In the genomic region with DNA sequence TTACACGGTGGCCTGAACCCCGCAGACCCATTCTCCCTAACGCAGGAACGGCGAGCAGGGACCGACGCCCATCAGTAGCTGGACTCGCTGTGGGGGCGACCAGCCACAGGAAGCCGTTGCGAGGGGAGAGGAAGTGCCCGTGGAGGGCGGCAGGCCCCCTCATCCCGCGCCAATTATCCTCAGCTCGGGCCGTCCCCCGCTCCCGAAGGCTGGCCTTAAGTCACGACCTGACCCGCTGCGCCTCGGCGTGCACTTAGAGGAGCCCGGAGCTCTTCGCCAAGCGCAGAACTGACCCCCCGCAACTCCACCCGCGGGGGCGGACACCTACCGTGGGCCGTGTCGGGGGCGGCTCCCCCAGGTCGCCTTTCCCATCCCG, we compare ENCODE assay signal across 8 cellular contexts. TPM values are rescaled to one million over a fixed set of nuclear protein-coding genes. Genes with fewer than 3 reads are reported as not detected.
DNase-seq lines count a peak whose midpoint lies in the region; ATAC-seq, FAIRE-seq and TF ChIP-seq lines count a peak whose summit lies in the region.

No MANE protein-coding gene starts in this region.

- H3K27ac Mint-ChIP-seq in T-helper 17 cell: peak overlapping the region; percentile 88

- no peak for TF ChIP-seq CTCF in cardiac muscle cell (IDR thresholded peaks at IDR 0.05; ENCODE audit: low read depth, low read length)

- H3K27ac ChIP-seq in cardiac muscle cell: peak overlapping the region; percentile 81

- peak overlapping the region; percentile 99 for H3K4me3 Mint-ChIP-seq in T-helper 17 cell

- H3K4me3 ChIP-seq in cardiac muscle cell: peak overlapping the region; percentile 87

- peaks cover 3% of the 10 kb centered on the region for H3K36me3 Mint-ChIP-seq in T-helper 17 cell (ENCODE audit: low read depth)

- H3K4me1 ChIP-seq in cardiac muscle cell (ENCODE audit: low read depth): peaks cover 12% of the 10 kb centered on the region

- no peaks in the 10 kb centered on the region for H3K9me3 ChIP-seq in T-helper 17 cell (ENCODE audit: control insufficient read depth, low read length, poor library complexity, severe bottlenecking)
- no peaks in the 10 kb centered on the region for H3K9me3 ChIP-seq in cardiac muscle cell (ENCODE audit: low read depth)

- DNase-seq in GM12891 (ENCODE audit: insufficient read length, low spot score) (no peak), T-helper 17 cell (no peak), cardiac muscle cell (ENCODE audit: low read depth in 1 of 2, low spot score in 1 of 2) (no peak), sciatic nerve (ENCODE audit: low spot score) (no peak), NCI-H2171 treated with DMSO at 0.1 percent for 48 hours (lab: John Stamatoyannopoulos, UW) (no peak), COLO668 (lab: John Stamatoyannopoulos, UW; ENCODE audit: unreplicated experiment) (no peak), NCI-H146 treated with DMSO at 0.1 percent for 48 hours (lab: John Stamatoyannopoulos, UW; ENCODE audit: unreplicated experiment) (no peak)

- ATAC-seq in HG02642 (IDR thresholded peaks at IDR 0.05; ENCODE audit: poor library complexity, unreplicated experiment) (peak; percentile 4), T-helper 17 cell (peak; percentile 26), sciatic nerve (peak; percentile 1)

- H3K27me3 Mint-ChIP-seq in T-helper 17 cell: no peaks in the 10 kb centered on the region

- H3K4me1 Mint-ChIP-seq in T-helper 17 cell: peaks cover 15% of the 10 kb centered on the region

- TF ChIP-seq POLR2A in GM12891 (IDR thresholded peaks at IDR 0.05; ENCODE audit: low read depth, low read length): no peak

- intact Hi-C loops in sciatic nerve (cut with DNase I): no loop called here

- FAIRE-seq in GM12891 (lab: Jason Lieb, UNC): peak; percentile 74

- H3K36me3 ChIP-seq in cardiac muscle cell: peaks cover 9% of the 10 kb centered on the region

- H3K27me3 ChIP-seq in cardiac muscle cell: no peaks in the 10 kb centered on the region

TF ChIP-seq in GM12891, 5 proteins besides CTCF, POLR2A, EP300 and RAD21:
- TF ChIP-seq POLR2AphosphoS5 (IDR thresholded peaks at IDR 0.05; ENCODE audit: low read depth, low read length): no peak; the same call in 1 of the 2 replicates
- no peak for TF ChIP-seq POU2F2 (IDR thresholded peaks at IDR 0.05; ENCODE audit: low read depth, low read length)
- TF ChIP-seq SPI1 (IDR thresholded peaks at IDR 0.05; ENCODE audit: low read depth, low read length): peak; percentile 62
- no peak for TF ChIP-seq PAX5 (IDR thresholded peaks at IDR 0.05; ENCODE audit: insufficient read depth, low read length, severe bottlenecking)
- TF ChIP-seq TAF1 (IDR thresholded peaks at IDR 0.05; ENCODE audit: low read depth, low read length): no peak

RNA-seq across cellular contexts. Expression of a gene that starts 0.4 kb away (rescaled TPM):
- 24.0 TPM for polyA plus RNA-seq in GM12891 (2012; ENCODE audit: low read depth, missing spikeins)
- total RNA-seq in T-helper 17 cell: 10 to 100 TPM; 10.5 to 34.0 TPM
- total RNA-seq in cardiac muscle cell: 44.3 and 58.3 TPM in 2 replicates
- 92.0 and 109 TPM in 2 replicates for polyA plus RNA-seq in cardiac muscle cell
- 31.8 TPM for total RNA-seq in sciatic nerve

RNA-seq across cellular contexts. Expression of a gene that starts 0.6 kb away (rescaled TPM):
- polyA plus RNA-seq in GM12891 (2012; ENCODE audit: low read depth, missing spikeins): 51.7 TPM
- total RNA-seq in T-helper 17 cell: 100 to 1,000 TPM; 111 to 121 TPM
- 86.1 and 107 TPM in 2 replicates for total RNA-seq in cardiac muscle cell
- polyA plus RNA-seq in cardiac muscle cell: 108 and 109 TPM in 2 replicates
- total RNA-seq in sciatic nerve: 79.8 TPM

RNA-seq across cellular contexts. Expression of a gene that starts 16.7 kb away (rescaled TPM):
- 23.9 TPM for polyA plus RNA-seq in GM12891 (2012; ENCODE audit: low read depth, missing spikeins)
- total RNA-seq in T-helper 17 cell (10 to 100 TPM; 15.0 to 18.4 TPM), cardiac muscle cell (16.9 and 20.1 TPM in 2 replicates), sciatic nerve (10.2 TPM)
- 23.2 and 23.4 TPM in 2 replicates for polyA plus RNA-seq in cardiac muscle cell

RNA-seq across cellular contexts. Expression of a gene that starts 16.8 kb away (rescaled TPM):
- polyA plus RNA-seq in GM12891 (2012; ENCODE audit: low read depth, missing spikeins): 47.8 TPM
- total RNA-seq in T-helper 17 cell: 10 to 100 TPM; 32.8 to 34.4 TPM
- total RNA-seq in cardiac muscle cell: 100 and 130 TPM in 2 replicates
- 85.5 and 104 TPM in 2 replicates for polyA plus RNA-seq in cardiac muscle cell
- 17.9 TPM for total RNA-seq in sciatic nerve

RNA-seq across cellular contexts. Expression of a gene that starts 20.0 kb away (rescaled TPM):
- 103 TPM for polyA plus RNA-seq in GM12891 (2012; ENCODE audit: low read depth, missing spikeins)
- 10 to 100 TPM; 21.4 to 21.8 TPM for total RNA-seq in T-helper 17 cell
- 45.0 and 47.5 TPM in 2 replicates for total RNA-seq in cardiac muscle cell
- polyA plus RNA-seq in cardiac muscle cell: 187 and 222 TPM in 2 replicates
- total RNA-seq in sciatic nerve: 23.6 TPM
